8 cellular contexts compared by ENCODE assay signal in genomic region chr20:12925214-12925755, GRCh38.
DNase-seq lines count a peak whose midpoint lies in the region; ATAC-seq and TF ChIP-seq lines count a peak whose summit lies in the region.

No MANE protein-coding gene starts in this region.

- peak; percentile 99 for ATAC-seq in left lobe of liver
- ATAC-seq in stimulated activated naive B cell treated with anti-CD40 and anti-IgM and Interleukin-4, amounts not matched to agents 10 μg/mL and 1 μg/mL and 100 μg/mL, for 72 hours (replicated peaks), result peak; percentile 87 to 88

- peaks cover 8% of the 10 kb centered on the region; the same call in 1 of the 2 replicates for H3K9me3 Mint-ChIP-seq in HFFc6
- peaks cover 5% of the 10 kb centered on the region for H3K9me3 Mint-ChIP-seq in chondrocyte (ENCODE audit: low read depth)
- H3K9me3 Mint-ChIP-seq in stimulated activated naive B cell treated with anti-CD40 and anti-IgM and Interleukin-4, amounts not matched to agents 10 μg/mL and 1 μg/mL and 100 μg/mL, for 72 hours, result peaks cover 4 to 6% of the 10 kb centered on the region in 2 donors

- no peak overlapping the region for H3K27ac Mint-ChIP-seq in HFFc6
- no peak overlapping the region for H3K27ac Mint-ChIP-seq in chondrocyte (ENCODE audit: unreplicated experiment)
- peak overlapping the region; percentile 4 for H3K27ac Mint-ChIP-seq in stimulated activated naive B cell treated with anti-CD40 and anti-IgM and Interleukin-4, amounts not matched to agents 10 μg/mL and 1 μg/mL and 100 μg/mL, for 72 hours

- H3K36me3 Mint-ChIP-seq in HFFc6 (ENCODE audit: low read depth) (no peaks in the 10 kb centered on the region), chondrocyte (ENCODE audit: low read depth) (no peaks in the 10 kb centered on the region)
- no peaks in the 10 kb centered on the region for H3K36me3 Mint-ChIP-seq in stimulated activated naive B cell treated with anti-CD40 and anti-IgM and Interleukin-4, amounts not matched to agents 10 μg/mL and 1 μg/mL and 100 μg/mL, for 72 hours

- no peaks in the 10 kb centered on the region; the same call in 1 of the 2 replicates for H3K27me3 Mint-ChIP-seq in HFFc6 (ENCODE audit: insufficient read depth)
- peaks cover 2% of the 10 kb centered on the region for H3K27me3 Mint-ChIP-seq in chondrocyte (ENCODE audit: low read depth)
- H3K27me3 Mint-ChIP-seq in stimulated activated naive B cell treated with anti-CD40 and anti-IgM and Interleukin-4, amounts not matched to agents 10 μg/mL and 1 μg/mL and 100 μg/mL, for 72 hours, result peaks cover 6 to 10% of the 10 kb centered on the region in 2 donors

- peaks cover 18% of the 10 kb centered on the region for H3K4me1 Mint-ChIP-seq in HFFc6 (ENCODE audit: low read depth)
- H3K4me1 Mint-ChIP-seq in chondrocyte (ENCODE audit: low read depth), result peaks cover 26% of the 10 kb centered on the region
- peaks cover 3 to 5% of the 10 kb centered on the region in 2 donors for H3K4me1 Mint-ChIP-seq in stimulated activated naive B cell treated with anti-CD40 and anti-IgM and Interleukin-4, amounts not matched to agents 10 μg/mL and 1 μg/mL and 100 μg/mL, for 72 hours

- peak; percentile 87 for DNase-seq in AG08395 (ENCODE audit: low spot score)
- DNase-seq in HFFc6, result peak; percentile 59
- DNase-seq in M059J (ENCODE audit: low read depth), result peak; percentile 83
- peak; percentile 83 for DNase-seq in RPMI8226
- DNase-seq in chondrocyte (ENCODE audit: low spot score), result no peak
- peak; percentile 50 for DNase-seq in left lobe of liver (ENCODE audit: low spot score)
- peak; percentile 35 for DNase-seq in stimulated activated naive B cell treated with anti-CD40 and anti-IgM and Interleukin-4, amounts not matched to agents 10 μg/mL and 1 μg/mL and 100 μg/mL, for 72 hours

- TF ChIP-seq CTCF in GM12874 (IDR thresholded peaks at IDR 0.05; ENCODE audit: insufficient read depth, low read depth, low read length) (peak; percentile 75), HFFc6 (IDR thresholded peaks at IDR 0.05) (peak; percentile 79), chondrocyte (IDR thresholded peaks at IDR 0.05) (peak; percentile 96)

- H3K4me3 Mint-ChIP-seq in HFFc6, result no peak overlapping the region
- peak overlapping the region; percentile 58 for H3K4me3 Mint-ChIP-seq in chondrocyte (ENCODE audit: unreplicated experiment)
- no peak overlapping the region for H3K4me3 Mint-ChIP-seq in stimulated activated naive B cell treated with anti-CD40 and anti-IgM and Interleukin-4, amounts not matched to agents 10 μg/mL and 1 μg/mL and 100 μg/mL, for 72 hours
